In genomic region chr1:225780609-225781008, GRCh38 we compare ENCODE assay signal across 11 cellular contexts. TPM values are rescaled to one million over a fixed set of nuclear protein-coding genes. Genes with fewer than 3 reads are reported as not detected.
DNase-seq lines count a peak whose midpoint lies in the region; ATAC-seq, FAIRE-seq and TF ChIP-seq lines count a peak whose summit lies in the region.
"Had no signal": no experiment of that assay in that cellular context is flagged by ENCODE, and none has a peak within 500 bp of the region (broad histone marks: within the 10 kb centered on the region; RNA-seq: fewer than 3 reads in every experiment).

No MANE protein-coding gene starts in this region.

- no peak overlapping the region for H3K4me3 Mint-ChIP-seq in activated T-helper 17 cell treated with anti-CD3 and anti-CD28 coated beads, Interleukin-2, amount 50 U/mL, for 72 hours
- H3K4me3 Mint-ChIP-seq in naive B cell: peak overlapping the region in 5 of 8 donors; percentile 19 to 87 (median 25)

- no peaks in the 10 kb centered on the region for H3K27me3 Mint-ChIP-seq in activated T-helper 17 cell treated with anti-CD3 and anti-CD28 coated beads, Interleukin-2, amount 50 U/mL, for 72 hours
- H3K27me3 Mint-ChIP-seq in naive B cell: no peaks in the 10 kb centered on the region

- H3K4me1 Mint-ChIP-seq in activated T-helper 17 cell treated with anti-CD3 and anti-CD28 coated beads, Interleukin-2, amount 50 U/mL, for 72 hours: peaks cover 21% of the 10 kb centered on the region
- H3K4me1 Mint-ChIP-seq in naive B cell: peaks cover 26 to 43% (median 32%) of the 10 kb centered on the region in 3 donors

- peak; percentile 67 for FAIRE-seq in D721Med (lab: Jason Lieb, UNC)

- DNase-seq in AML-193 (lab: John Stamatoyannopoulos, UW): peak; percentile 54 to 56
- DNase-seq in D721Med (ENCODE audit: insufficient read length, low spot score): no peak
- DNase-seq in naive B cell: no peak
- DNase-seq in AG20443 (ENCODE audit: low spot score): no peak
- no peak for DNase-seq in putamen (ENCODE audit: low spot score)
- no peak for DNase-seq in NCI-H2081 treated with DMSO at 0.1 percent for 48 hours (lab: John Stamatoyannopoulos, UW)
- DNase-seq: activated CD4-positive, alpha-beta T cell treated with anti-CD3 and anti-CD28 coated beads, Interleukin-2, amount 50 U/mL, for 1 hour; NCI-H2171 treated with DMSO at 0.1 percent for 48 hours had no signal

- TF ChIP-seq CTCF in D721Med (IDR thresholded peaks at IDR 0.05; ENCODE audit: insufficient read depth, missing control alignments): no peak

- peaks cover 12% of the 10 kb centered on the region for H3K36me3 Mint-ChIP-seq in activated T-helper 17 cell treated with anti-CD3 and anti-CD28 coated beads, Interleukin-2, amount 50 U/mL, for 72 hours (ENCODE audit: low read depth)
- peaks cover 11 to 16% of the 10 kb centered on the region in 2 donors for H3K36me3 Mint-ChIP-seq in naive B cell

- ATAC-seq in activated T-helper 17 cell treated with anti-CD3 and anti-CD28 coated beads, Interleukin-2, amount 50 U/mL, for 72 hours (replicated peaks): no peak
- no peak for ATAC-seq in naive B cell (ENCODE audit: low read depth in 2 of 2)
- ATAC-seq in GM21515 (IDR thresholded peaks at IDR 0.05; ENCODE audit: unreplicated experiment): no peak
- ATAC-seq: left lobe of liver had no signal

- H3K9me3 Mint-ChIP-seq in activated T-helper 17 cell treated with anti-CD3 and anti-CD28 coated beads, Interleukin-2, amount 50 U/mL, for 72 hours: no peaks in the 10 kb centered on the region
- no peaks in the 10 kb centered on the region for H3K9me3 Mint-ChIP-seq in naive B cell

- peak overlapping the region; percentile 19 for H3K27ac Mint-ChIP-seq in activated T-helper 17 cell treated with anti-CD3 and anti-CD28 coated beads, Interleukin-2, amount 50 U/mL, for 72 hours
- H3K27ac Mint-ChIP-seq in naive B cell: peak overlapping the region in 5 of 6 donors; percentile 18 to 80 (median 58)

RNA-seq across cellular contexts. Expression of gene SRP9, which starts 3.0 kb away (rescaled TPM):
- 100 to 1,000 TPM; 209 to 281 TPM for total RNA-seq in activated T-helper 17 cell treated with anti-CD3 and anti-CD28 coated beads, Interleukin-2, amount 50 U/mL, for 72 hours
- 100 to 1,000 TPM; 219 to 374 (median 278) TPM for polyA plus RNA-seq in naive B cell (ENCODE audit: low read depth in 6 of 6)

RNA-seq across cellular contexts. Expression of gene EPHX1, which starts 29.3 kb away (rescaled TPM):
- total RNA-seq in activated T-helper 17 cell treated with anti-CD3 and anti-CD28 coated beads, Interleukin-2, amount 50 U/mL, for 72 hours: 1 to 10 TPM; 1.5 to 1.7 TPM
- 1 to 10 TPM in 3 of 6 donors, under 1 TPM in 2, not detected in 1; 0.24 to 1.1 (median 1.0) TPM for polyA plus RNA-seq in naive B cell (ENCODE audit: low read depth in 6 of 6)

Comparison
In these comparisons a context has a peak if more than half of its experiments do, and no peak if none do; other contexts are left out.
1. DNase-seq: peak in AML-193 (2 of 2); none in D721Med (single experiment), naive B cell (single experiment), AG20443 (single experiment), putamen (single experiment) and NCI-H2081 treated with DMSO at 0.1 percent for 48 hours (single experiment).